12 cellular contexts compared by ENCODE assay signal in genomic region chr18:10487161-10487560, GRCh38. TPM values are rescaled to one million over a fixed set of nuclear protein-coding genes. Genes with fewer than 3 reads are reported as not detected.
"Had no signal": no experiment of that assay in that cellular context is flagged by ENCODE, and none has a peak within 500 bp of the region (broad histone marks: within the 10 kb centered on the region; RNA-seq: fewer than 3 reads in every experiment).

No MANE protein-coding gene starts in this region.

- H3K27ac Mint-ChIP-seq: activated naive CD4-positive, alpha-beta T cell treated with anti-CD3 and anti-CD28 coated beads, Interleukin-2, amount 10 ng/mL, durations not matched to agents 7 days and 5 days; activated T-helper 17 cell treated with anti-CD3 and anti-CD28 coated beads, Interleukin-2, amount 50 U/mL, for 72 hours had no signal

- H3K36me3 Mint-ChIP-seq: activated naive CD4-positive, alpha-beta T cell treated with anti-CD3 and anti-CD28 coated beads, Interleukin-2, amount 10 ng/mL, durations not matched to agents 7 days and 5 days had no signal

- H3K27ac ChIP-seq: colonic mucosa, thyroid gland, vagina had no signal

- ATAC-seq: activated T-helper 17 cell treated with anti-CD3 and anti-CD28 coated beads, Interleukin-2, amount 50 U/mL, for 72 hours; right cardiac atrium had no signal

- H3K4me3 ChIP-seq: colonic mucosa, smooth muscle cell, thyroid gland, vagina had no signal

- H3K36me3 ChIP-seq: colonic mucosa had no signal

- H3K4me3 Mint-ChIP-seq: activated naive CD4-positive, alpha-beta T cell treated with anti-CD3 and anti-CD28 coated beads, Interleukin-2, amount 10 ng/mL, durations not matched to agents 7 days and 5 days; activated T-helper 17 cell treated with anti-CD3 and anti-CD28 coated beads, Interleukin-2, amount 50 U/mL, for 72 hours had no signal

- H3K4me1 Mint-ChIP-seq: activated T-helper 17 cell treated with anti-CD3 and anti-CD28 coated beads, Interleukin-2, amount 50 U/mL, for 72 hours had no signal

- H3K9me3 Mint-ChIP-seq: activated naive CD4-positive, alpha-beta T cell treated with anti-CD3 and anti-CD28 coated beads, Interleukin-2, amount 10 ng/mL, durations not matched to agents 7 days and 5 days; activated T-helper 17 cell treated with anti-CD3 and anti-CD28 coated beads, Interleukin-2, amount 50 U/mL, for 72 hours had no signal

- H3K27me3 Mint-ChIP-seq: activated T-helper 17 cell treated with anti-CD3 and anti-CD28 coated beads, Interleukin-2, amount 50 U/mL, for 72 hours had no signal

- DNase-seq: activated CD4-positive, alpha-beta T cell treated with anti-CD3 and anti-CD28 coated beads for 48 hours; activated naive CD4-positive, alpha-beta T cell treated with anti-CD3 and anti-CD28 coated beads, Interleukin-2, amount 10 ng/mL, durations not matched to agents 7 days and 5 days; activated T-cell treated with anti-CD3 and anti-CD28 coated beads for 4 hours; colonic mucosa; foreskin melanocyte; kidney; thyroid gland had no signal

- H3K9me3 ChIP-seq: colonic mucosa, thyroid gland, vagina had no signal

- H3K4me1 ChIP-seq: colonic mucosa, thyroid gland had no signal

RNA-seq across cellular contexts. Expression of gene APCDD1, which starts 32.7 kb away (rescaled TPM):
- total RNA-seq: activated CD8-positive, alpha-beta memory T cell treated with anti-CD3 and anti-CD28 coated beads for 36 hours; activated T-helper 17 cell treated with anti-CD3 and anti-CD28 coated beads, Interleukin-2, amount 50 U/mL, for 72 hours had no signal
